1 cellular context compared by ENCODE assay signal in genomic region chr9:129570450-129571297, GRCh38.
TF ChIP-seq lines count a peak whose summit lies in the region.

No MANE protein-coding gene starts in this region.

TF ChIP-seq in HepG2, 621 proteins besides CTCF, POLR2A, EP300 and RAD21 (continued from another document):
- TF ChIP-seq ZSCAN5A (CRISPR knock-in tag; IDR thresholded peaks at IDR 0.05; ENCODE audit: borderline replicate concordance): no peak
- TF ChIP-seq ZBTB40 (IDR thresholded peaks at IDR 0.05): no peak
- TF ChIP-seq ZBTB40 (CRISPR knock-in tag; IDR thresholded peaks at IDR 0.05): no peak
- TF ChIP-seq HMGXB4 (CRISPR knock-in tag; IDR thresholded peaks at IDR 0.05; ENCODE audit: borderline replicate concordance in 1 of 2, low read depth in 1 of 2): no peak
- no peak for TF ChIP-seq POLR2AphosphoS2 (IDR thresholded peaks at IDR 0.05; ENCODE audit: low read depth, low read length)
- no peak for TF ChIP-seq YY1 (IDR thresholded peaks at IDR 0.05; ENCODE audit: insufficient read depth, insufficient replicate concordance, low read depth, low read length)
- peak; percentile 46; the same call in 1 of the 2 replicates for TF ChIP-seq RBFOX2 (IDR thresholded peaks at IDR 0.05; ENCODE audit: low read depth, low read length)
- TF ChIP-seq PAWR (CRISPR knock-in tag; IDR thresholded peaks at IDR 0.05; ENCODE audit: borderline replicate concordance): no peak
- peak; percentile 67 for TF ChIP-seq TFDP2 (CRISPR knock-in tag; IDR thresholded peaks at IDR 0.05)
- no peak for TF ChIP-seq STAT6 (CRISPR knock-in tag; IDR thresholded peaks at IDR 0.05; ENCODE audit: borderline replicate concordance)
